Comparison of ENCODE assay signal across 1 cellular context in genomic region chr14:23006544-23007419, GRCh38.
TF ChIP-seq lines count a peak whose summit lies in the region.

No MANE protein-coding gene starts in this region.

TF ChIP-seq in K562, 482 proteins besides CTCF, POLR2A, EP300 and RAD21 (continued from another document and continues in another):
- TF ChIP-seq CUX1 (CRISPR knock-in tag; IDR thresholded peaks at IDR 0.05) (peak; percentile 78; the same call in 1 of the 2 replicates), MITF (IDR thresholded peaks at IDR 0.05) (peak; percentile 50; the same call in 1 of the 2 replicates), SMAD4 (CRISPR knock-in tag; conservative IDR thresholded peaks at IDR 0.05) (peak; percentile 83), CHD2 (IDR thresholded peaks at IDR 0.05; ENCODE audit: low read depth, low read length) (peak; percentile 77), MGA (IDR thresholded peaks at IDR 0.05) (no peak), MTA2 (IDR thresholded peaks at IDR 0.05; ENCODE audit: low read depth) (0 out of 2 replicates have a peak, but pooled peaks have one; percentile 25), POLR2G (IDR thresholded peaks at IDR 0.05; ENCODE audit: low read depth, low read length) (peak; percentile 99), SPI1 (IDR thresholded peaks at IDR 0.05; ENCODE audit: borderline replicate concordance, low read depth, low read length) (no peak), RBM14 (IDR thresholded peaks at IDR 0.05; ENCODE audit: borderline replicate concordance, insufficient read depth, low read depth, low read length) (0 out of 2 replicates have a peak, but pooled peaks have one; percentile 48), TEAD2 (tag; IDR thresholded peaks at IDR 0.05) (no peak), LCOR (CRISPR knock-in tag; IDR thresholded peaks at IDR 0.05) (peak; percentile 85; the same call in 1 of the 2 replicates), THAP12 (CRISPR knock-in tag; IDR thresholded peaks at IDR 0.05) (peak; percentile 86; the same call in 1 of the 2 replicates), BHLHE40 (IDR thresholded peaks at IDR 0.05; ENCODE audit: low read length) (peak; percentile 91), ZFX (CRISPR knock-in tag; IDR thresholded peaks at IDR 0.05) (peak; percentile 81), ETV6 (IDR thresholded peaks at IDR 0.05; ENCODE audit: borderline replicate concordance in 1 of 2, low read depth in 2 of 2, low read length in 1 of 2) (no peak), ETV6 (CRISPR knock-in tag; IDR thresholded peaks at IDR 0.05; ENCODE audit: borderline replicate concordance) (0 out of 2 replicates have a peak, but pooled peaks have one; percentile 23), FIP1L1 (IDR thresholded peaks at IDR 0.05; ENCODE audit: low read depth, low read length, poor library complexity, severe bottlenecking) (peak; percentile 84), RCOR1 (IDR thresholded peaks at IDR 0.05; ENCODE audit: borderline replicate concordance in 1 of 2, low read depth in 2 of 2, low read length in 2 of 2) (0 out of 4 replicates have a peak, but pooled peaks of 1 of the 2 experiments have one; percentile 13), EZH2 (IDR thresholded peaks at IDR 0.05; ENCODE audit: borderline replicate concordance, low read depth, low read length) (no peak), FOXK1 (CRISPR knock-in tag; IDR thresholded peaks at IDR 0.05; ENCODE audit: borderline replicate concordance) (no peak), PRDM10 (IDR thresholded peaks at IDR 0.05; ENCODE audit: partially characterized antibody) (peak; percentile 74), IRF1 (CRISPR knock-in tag; IDR thresholded peaks at IDR 0.05; ENCODE audit: borderline replicate concordance) (no peak), HOXB6 (CRISPR knock-in tag; IDR thresholded peaks at IDR 0.05; ENCODE audit: borderline replicate concordance) (no peak), SMARCE1 (IDR thresholded peaks at IDR 0.05) (peak; percentile 72)
